ENCODE assay signal across 15 cellular contexts in genomic region chr2:168165418-168165817, GRCh38.
DNase-seq lines count a peak whose midpoint lies in the region; ATAC-seq, FAIRE-seq and TF ChIP-seq lines count a peak whose summit lies in the region.
"Had no signal": no experiment of that assay in that cellular context is flagged by ENCODE, and none has a peak within 500 bp of the region (broad histone marks: within the 10 kb centered on the region; RNA-seq: fewer than 3 reads in every experiment).

No MANE protein-coding gene starts in this region.

- no peak for TF ChIP-seq POLR2A in endothelial cell of umbilical vein (IDR thresholded peaks at IDR 0.05; ENCODE audit: low read depth, low read length)

- H3K9ac ChIP-seq in OCI-LY3 (ENCODE audit: low read length) (0 out of 2 replicates have a peak overlapping the region, but pooled peaks have one; percentile 9), endothelial cell of umbilical vein (replicated peaks; ENCODE audit: extremely low read depth, insufficient read depth, low read length) (no peak overlapping the region)
- H3K9ac ChIP-seq: parathyroid adenoma had no signal

- intact Hi-C loops in endothelial cell of umbilical vein (cut with micrococcal nuclease) (no loop called here), sciatic nerve (cut with DNase I) (no loop called here)

- H3K4me3 ChIP-seq in OCI-LY3 (ENCODE audit: low read length) = peak overlapping the region; percentile 51
- H3K4me3 ChIP-seq in endothelial cell of umbilical vein (replicated peaks in 1 of 3; ENCODE audit: insufficient read depth in 1 of 3, low read depth in 1 of 3, low read length in 3 of 3) = no peak overlapping the region
- H3K4me3 ChIP-seq: colonic mucosa had no signal

- POLR2A ChIA-PET in endothelial cell of umbilical vein (lab: Charles Lee) = no interaction called here

- dilution Hi-C loops in endothelial cell of umbilical vein (cut with MboI; ENCODE audit: extremely low pct_ligation_motif_present, low sequenced_read_pairs) = no loop called here

- H2AFZ ChIP-seq in OCI-LY3 (ENCODE audit: low read depth, low read length) (no peak overlapping the region), endothelial cell of umbilical vein (ENCODE audit: low read depth, low read length) (no peak overlapping the region)
- H2AFZ ChIP-seq: parathyroid adenoma had no signal

- no peaks in the 10 kb centered on the region for H3K36me3 ChIP-seq in OCI-LY3 (replicated peaks; ENCODE audit: low read depth, low read length)
- no peaks in the 10 kb centered on the region for H3K36me3 ChIP-seq in endothelial cell of umbilical vein (ENCODE audit: control insufficient read depth in 2 of 2, extremely low read depth in 1 of 2, insufficient read depth in 2 of 2, low read length in 2 of 2)
- H3K36me3 ChIP-seq: colonic mucosa had no signal

- H3K27me3 ChIP-seq in OCI-LY3 (ENCODE audit: low read depth, low read length) = 0 out of 2 replicates have a peak, but pooled peaks cover 1% of the 10 kb centered on the region
- H3K27me3 ChIP-seq in endothelial cell of umbilical vein (ENCODE audit: control insufficient read depth in 2 of 2, insufficient read depth in 2 of 2, low read length in 2 of 2) = no peaks in the 10 kb centered on the region
- H3K27me3 ChIP-seq: colonic mucosa had no signal

- peak; percentile 73 for FAIRE-seq in endothelial cell of umbilical vein (lab: Jason Lieb, UNC)
- FAIRE-seq: GM12891, TTC549 had no signal

- H4K20me1 ChIP-seq in OCI-LY3 (ENCODE audit: insufficient read depth, low read length) = peaks cover 21% of the 10 kb centered on the region; the same call in 1 of the 2 replicates
- no peaks in the 10 kb centered on the region for H4K20me1 ChIP-seq in endothelial cell of umbilical vein (replicated peaks; ENCODE audit: control insufficient read depth, extremely low read depth, insufficient read depth, low read length)

- DNase-seq in NOMO-1 treated with DMSO at 0.1 percent for 48 hours (lab: John Stamatoyannopoulos, UW; ENCODE audit: unreplicated experiment) (peak; percentile 12), NOMO-1 treated with dmso at 0.1 percent for 144 hours (lab: John Stamatoyannopoulos, UW; ENCODE audit: unreplicated experiment) (no peak), endothelial cell of umbilical vein (ENCODE audit: low read depth, low spot score) (peak; percentile 61), sciatic nerve (ENCODE audit: low spot score) (no peak), T-helper 1 cell (no peak)
- DNase-seq: colonic mucosa, IMR-90, NCI-H2107 had no signal

- H3K27ac ChIP-seq in OCI-LY3 (ENCODE audit: low read length) (peak overlapping the region; percentile 58), endothelial cell of umbilical vein (ENCODE audit: insufficient read depth, low read depth, low read length) (no peak overlapping the region)
- H3K27ac ChIP-seq: colonic mucosa, parathyroid adenoma, RWPE1 had no signal

- no peaks in the 10 kb centered on the region for H3K9me3 ChIP-seq in OCI-LY3 (ENCODE audit: insufficient read depth, low read length)
- H3K9me3 ChIP-seq in endothelial cell of umbilical vein (replicated peaks; ENCODE audit: control insufficient read depth, insufficient read depth, low read length) = no peaks in the 10 kb centered on the region
- H3K9me3 ChIP-seq: colonic mucosa had no signal

- ATAC-seq in sciatic nerve (peak; percentile 85), GM19351 (IDR thresholded peaks at IDR 0.05; ENCODE audit: unreplicated experiment) (no peak), GM21723 (IDR thresholded peaks at IDR 0.05; ENCODE audit: unreplicated experiment) (no peak)

- H3K79me2 ChIP-seq in OCI-LY3 (ENCODE audit: low read length) (no peaks in the 10 kb centered on the region), endothelial cell of umbilical vein (ENCODE audit: control insufficient read depth, insufficient read depth, low read length) (peaks cover 3% of the 10 kb centered on the region)

- H3K9me1 ChIP-seq in endothelial cell of umbilical vein (replicated peaks; ENCODE audit: control insufficient read depth, extremely low read depth, insufficient read depth, low read length) = no peaks in the 10 kb centered on the region

- TF ChIP-seq CTCF in OCI-LY3 (IDR thresholded peaks at IDR 0.05; ENCODE audit: low read depth, low read length) = no peak
- TF ChIP-seq CTCF in endothelial cell of umbilical vein (IDR thresholded peaks at IDR 0.05; ENCODE audit: extremely low read depth in 1 of 2, insufficient read depth in 1 of 2, low read depth in 1 of 2, low read length in 2 of 2) = no peak

- CTCF ChIA-PET in endothelial cell of umbilical vein (lab: Charles Lee) = interaction anchor here (0.9 to 1.7 kb wide), 4 partner anchors 9 to 82 kb away, joined by 3 to 6 read pairs (median 4); partner anchors contain the start of gene STK39

- BruUV-seq in endothelial cell of umbilical vein (replicated peaks; lab: Mats Ljungman, UMichigan) = no TSS peak

- peak overlapping the region; percentile 76 for H3K4me2 ChIP-seq in OCI-LY3 (ENCODE audit: low read length)
- no peak overlapping the region for H3K4me2 ChIP-seq in endothelial cell of umbilical vein (ENCODE audit: insufficient read depth, low read length)

- H3K4me1 ChIP-seq in OCI-LY3 (ENCODE audit: low read length) (peaks cover 50% of the 10 kb centered on the region), endothelial cell of umbilical vein (ENCODE audit: control insufficient read depth, extremely low read depth, insufficient read depth, low read length) (peaks cover 17% of the 10 kb centered on the region)
- H3K4me1 ChIP-seq: colonic mucosa, parathyroid adenoma had no signal

TF ChIP-seq in endothelial cell of umbilical vein, 7 proteins besides CTCF, POLR2A, EP300 and RAD21:
- peak; percentile 8 for TF ChIP-seq FOS (IDR thresholded peaks at IDR 0.05; ENCODE audit: borderline replicate concordance, insufficient read depth, low read length)
- no peak for TF ChIP-seq POLR2AphosphoS5 (IDR thresholded peaks at IDR 0.05; ENCODE audit: insufficient read depth, low read depth, low read length)
- no peak for TF ChIP-seq MYC (IDR thresholded peaks at IDR 0.05; ENCODE audit: low read depth, low read length)

Comparison
In these comparisons a context has a peak if more than half of its experiments do, and no peak if none do; other contexts are left out.
1. DNase-seq: peak in NOMO-1 treated with DMSO at 0.1 percent for 48 hours (single experiment) and endothelial cell of umbilical vein (single experiment); none in NOMO-1 treated with dmso at 0.1 percent for 144 hours (single experiment), sciatic nerve (single experiment) and T-helper 1 cell (0 of 5).